Comparison of ENCODE assay signal across 1 cellular context in genomic region chr15:75367913-75368688, GRCh38.
A peak's percentile ranks its signal among the peaks of the same experiment; 100 is the strongest.
TF ChIP-seq lines count a peak whose summit lies in the region.

Gene MAN2C1, minus strand, starts transcription at chr15:75368607. Its CDS starts 24 bp downstream, at chr15:75368583.

TF ChIP-seq in K562, 482 proteins besides CTCF, POLR2A, EP300 and RAD21 (continued from another document and continues in another):
- TF ChIP-seq, protein P1, sequence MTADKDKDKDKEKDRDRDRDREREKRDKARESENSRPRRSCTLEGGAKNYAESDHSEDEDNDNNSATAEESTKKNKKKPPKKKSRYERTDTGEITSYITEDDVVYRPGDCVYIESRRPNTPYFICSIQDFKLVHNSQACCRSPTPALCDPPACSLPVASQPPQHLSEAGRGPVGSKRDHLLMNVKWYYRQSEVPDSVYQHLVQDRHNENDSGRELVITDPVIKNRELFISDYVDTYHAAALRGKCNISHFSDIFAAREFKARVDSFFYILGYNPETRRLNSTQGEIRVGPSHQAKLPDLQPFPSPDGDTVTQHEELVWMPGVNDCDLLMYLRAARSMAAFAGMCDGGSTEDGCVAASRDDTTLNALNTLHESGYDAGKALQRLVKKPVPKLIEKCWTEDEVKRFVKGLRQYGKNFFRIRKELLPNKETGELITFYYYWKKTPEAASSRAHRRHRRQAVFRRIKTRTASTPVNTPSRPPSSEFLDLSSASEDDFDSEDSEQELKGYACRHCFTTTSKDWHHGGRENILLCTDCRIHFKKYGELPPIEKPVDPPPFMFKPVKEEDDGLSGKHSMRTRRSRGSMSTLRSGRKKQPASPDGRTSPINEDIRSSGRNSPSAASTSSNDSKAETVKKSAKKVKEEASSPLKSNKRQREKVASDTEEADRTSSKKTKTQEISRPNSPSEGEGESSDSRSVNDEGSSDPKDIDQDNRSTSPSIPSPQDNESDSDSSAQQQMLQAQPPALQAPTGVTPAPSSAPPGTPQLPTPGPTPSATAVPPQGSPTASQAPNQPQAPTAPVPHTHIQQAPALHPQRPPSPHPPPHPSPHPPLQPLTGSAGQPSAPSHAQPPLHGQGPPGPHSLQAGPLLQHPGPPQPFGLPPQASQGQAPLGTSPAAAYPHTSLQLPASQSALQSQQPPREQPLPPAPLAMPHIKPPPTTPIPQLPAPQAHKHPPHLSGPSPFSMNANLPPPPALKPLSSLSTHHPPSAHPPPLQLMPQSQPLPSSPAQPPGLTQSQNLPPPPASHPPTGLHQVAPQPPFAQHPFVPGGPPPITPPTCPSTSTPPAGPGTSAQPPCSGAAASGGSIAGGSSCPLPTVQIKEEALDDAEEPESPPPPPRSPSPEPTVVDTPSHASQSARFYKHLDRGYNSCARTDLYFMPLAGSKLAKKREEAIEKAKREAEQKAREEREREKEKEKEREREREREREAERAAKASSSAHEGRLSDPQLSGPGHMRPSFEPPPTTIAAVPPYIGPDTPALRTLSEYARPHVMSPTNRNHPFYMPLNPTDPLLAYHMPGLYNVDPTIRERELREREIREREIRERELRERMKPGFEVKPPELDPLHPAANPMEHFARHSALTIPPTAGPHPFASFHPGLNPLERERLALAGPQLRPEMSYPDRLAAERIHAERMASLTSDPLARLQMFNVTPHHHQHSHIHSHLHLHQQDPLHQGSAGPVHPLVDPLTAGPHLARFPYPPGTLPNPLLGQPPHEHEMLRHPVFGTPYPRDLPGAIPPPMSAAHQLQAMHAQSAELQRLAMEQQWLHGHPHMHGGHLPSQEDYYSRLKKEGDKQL (CRISPR knock-in tag; IDR thresholded peaks at IDR 0.05; ENCODE audit: borderline replicate concordance), result peak; percentile 46; the same call in 1 of the 2 replicates
- TF ChIP-seq TEAD4 (IDR thresholded peaks at IDR 0.05; ENCODE audit: low read length) (peak; percentile 41; the same call in 1 of the 2 replicates), TEAD4 (CRISPR knock-in tag; IDR thresholded peaks at IDR 0.05; ENCODE audit: borderline replicate concordance) (no peak), ZNF644 (tag; IDR thresholded peaks at IDR 0.05; ENCODE audit: low read depth) (no peak), SP1 (CRISPR knock-in tag; IDR thresholded peaks at IDR 0.05) (peak; percentile 93), ZNF232 (CRISPR knock-in tag; IDR thresholded peaks at IDR 0.05) (no peak), ZNF197 (CRISPR knock-in tag; IDR thresholded peaks at IDR 0.05; ENCODE audit: low read depth) (no peak), ELK1 (CRISPR knock-in tag; IDR thresholded peaks at IDR 0.05) (no peak), CBX5 (IDR thresholded peaks at IDR 0.05; ENCODE audit: borderline replicate concordance, low read depth) (no peak), ETV5 (CRISPR knock-in tag; IDR thresholded peaks at IDR 0.05; ENCODE audit: low read depth) (peak; percentile 50), ZBTB1 (CRISPR knock-in tag; IDR thresholded peaks at IDR 0.05; ENCODE audit: borderline replicate concordance, low read depth) (peak; percentile 77; the same call in 1 of the 2 replicates), ATF7 (IDR thresholded peaks at IDR 0.05) (peak; percentile 70), NBN (IDR thresholded peaks at IDR 0.05; ENCODE audit: low read depth) (peak; percentile 77), STAT5B (CRISPR knock-in tag; IDR thresholded peaks at IDR 0.05) (no peak), ETS2 (tag; IDR thresholded peaks at IDR 0.05; ENCODE audit: borderline replicate concordance, poor library complexity, severe bottlenecking) (no peak), L3MBTL2 (IDR thresholded peaks at IDR 0.05) (no peak; the same call in 1 of the 2 replicates), RBM17 (IDR thresholded peaks at IDR 0.05; ENCODE audit: borderline replicate concordance, low read depth, low read length) (no peak), BHLHE40 (IDR thresholded peaks at IDR 0.05; ENCODE audit: low read length) (0 out of 2 replicates have a peak, but pooled peaks have one; percentile 18), BCLAF1 (IDR thresholded peaks at IDR 0.05; ENCODE audit: borderline replicate concordance in 1 of 2, control insufficient read depth in 1 of 2, low read depth in 2 of 2, low read length in 1 of 2) (peak in 1 of 2 experiments; percentile 97; a peak in 2 of 4 replicates), C11orf30 (IDR thresholded peaks at IDR 0.05; ENCODE audit: low read depth) (peak; percentile 95), MAFG (tag; conservative IDR thresholded peaks at IDR 0.05) (no peak), GABPB2 (CRISPR knock-in tag; conservative IDR thresholded peaks at IDR 0.05) (no peak), ZNF592 (IDR thresholded peaks at IDR 0.05) (no peak), SNIP1 (IDR thresholded peaks at IDR 0.05; ENCODE audit: low read depth) (no peak)
- TF ChIP-seq, protein P2, sequence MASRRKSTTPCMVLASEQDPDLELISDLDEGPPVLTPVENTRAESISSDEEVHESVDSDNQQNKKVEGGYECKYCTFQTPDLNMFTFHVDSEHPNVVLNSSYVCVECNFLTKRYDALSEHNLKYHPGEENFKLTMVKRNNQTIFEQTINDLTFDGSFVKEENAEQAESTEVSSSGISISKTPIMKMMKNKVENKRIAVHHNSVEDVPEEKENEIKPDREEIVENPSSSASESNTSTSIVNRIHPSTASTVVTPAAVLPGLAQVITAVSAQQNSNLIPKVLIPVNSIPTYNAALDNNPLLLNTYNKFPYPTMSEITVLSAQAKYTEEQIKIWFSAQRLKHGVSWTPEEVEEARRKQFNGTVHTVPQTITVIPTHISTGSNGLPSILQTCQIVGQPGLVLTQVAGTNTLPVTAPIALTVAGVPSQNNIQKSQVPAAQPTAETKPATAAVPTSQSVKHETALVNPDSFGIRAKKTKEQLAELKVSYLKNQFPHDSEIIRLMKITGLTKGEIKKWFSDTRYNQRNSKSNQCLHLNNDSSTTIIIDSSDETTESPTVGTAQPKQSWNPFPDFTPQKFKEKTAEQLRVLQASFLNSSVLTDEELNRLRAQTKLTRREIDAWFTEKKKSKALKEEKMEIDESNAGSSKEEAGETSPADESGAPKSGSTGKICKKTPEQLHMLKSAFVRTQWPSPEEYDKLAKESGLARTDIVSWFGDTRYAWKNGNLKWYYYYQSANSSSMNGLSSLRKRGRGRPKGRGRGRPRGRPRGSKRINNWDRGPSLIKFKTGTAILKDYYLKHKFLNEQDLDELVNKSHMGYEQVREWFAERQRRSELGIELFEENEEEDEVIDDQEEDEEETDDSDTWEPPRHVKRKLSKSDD (conservative IDR thresholded peaks at IDR 0.05; ENCODE audit: low read length), result no peak
- TF ChIP-seq, protein P3, sequence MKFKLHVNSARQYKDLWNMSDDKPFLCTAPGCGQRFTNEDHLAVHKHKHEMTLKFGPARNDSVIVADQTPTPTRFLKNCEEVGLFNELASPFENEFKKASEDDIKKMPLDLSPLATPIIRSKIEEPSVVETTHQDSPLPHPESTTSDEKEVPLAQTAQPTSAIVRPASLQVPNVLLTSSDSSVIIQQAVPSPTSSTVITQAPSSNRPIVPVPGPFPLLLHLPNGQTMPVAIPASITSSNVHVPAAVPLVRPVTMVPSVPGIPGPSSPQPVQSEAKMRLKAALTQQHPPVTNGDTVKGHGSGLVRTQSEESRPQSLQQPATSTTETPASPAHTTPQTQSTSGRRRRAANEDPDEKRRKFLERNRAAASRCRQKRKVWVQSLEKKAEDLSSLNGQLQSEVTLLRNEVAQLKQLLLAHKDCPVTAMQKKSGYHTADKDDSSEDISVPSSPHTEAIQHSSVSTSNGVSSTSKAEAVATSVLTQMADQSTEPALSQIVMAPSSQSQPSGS (CRISPR knock-in tag; IDR thresholded peaks at IDR 0.05), result no peak
- TF ChIP-seq, protein P4, sequence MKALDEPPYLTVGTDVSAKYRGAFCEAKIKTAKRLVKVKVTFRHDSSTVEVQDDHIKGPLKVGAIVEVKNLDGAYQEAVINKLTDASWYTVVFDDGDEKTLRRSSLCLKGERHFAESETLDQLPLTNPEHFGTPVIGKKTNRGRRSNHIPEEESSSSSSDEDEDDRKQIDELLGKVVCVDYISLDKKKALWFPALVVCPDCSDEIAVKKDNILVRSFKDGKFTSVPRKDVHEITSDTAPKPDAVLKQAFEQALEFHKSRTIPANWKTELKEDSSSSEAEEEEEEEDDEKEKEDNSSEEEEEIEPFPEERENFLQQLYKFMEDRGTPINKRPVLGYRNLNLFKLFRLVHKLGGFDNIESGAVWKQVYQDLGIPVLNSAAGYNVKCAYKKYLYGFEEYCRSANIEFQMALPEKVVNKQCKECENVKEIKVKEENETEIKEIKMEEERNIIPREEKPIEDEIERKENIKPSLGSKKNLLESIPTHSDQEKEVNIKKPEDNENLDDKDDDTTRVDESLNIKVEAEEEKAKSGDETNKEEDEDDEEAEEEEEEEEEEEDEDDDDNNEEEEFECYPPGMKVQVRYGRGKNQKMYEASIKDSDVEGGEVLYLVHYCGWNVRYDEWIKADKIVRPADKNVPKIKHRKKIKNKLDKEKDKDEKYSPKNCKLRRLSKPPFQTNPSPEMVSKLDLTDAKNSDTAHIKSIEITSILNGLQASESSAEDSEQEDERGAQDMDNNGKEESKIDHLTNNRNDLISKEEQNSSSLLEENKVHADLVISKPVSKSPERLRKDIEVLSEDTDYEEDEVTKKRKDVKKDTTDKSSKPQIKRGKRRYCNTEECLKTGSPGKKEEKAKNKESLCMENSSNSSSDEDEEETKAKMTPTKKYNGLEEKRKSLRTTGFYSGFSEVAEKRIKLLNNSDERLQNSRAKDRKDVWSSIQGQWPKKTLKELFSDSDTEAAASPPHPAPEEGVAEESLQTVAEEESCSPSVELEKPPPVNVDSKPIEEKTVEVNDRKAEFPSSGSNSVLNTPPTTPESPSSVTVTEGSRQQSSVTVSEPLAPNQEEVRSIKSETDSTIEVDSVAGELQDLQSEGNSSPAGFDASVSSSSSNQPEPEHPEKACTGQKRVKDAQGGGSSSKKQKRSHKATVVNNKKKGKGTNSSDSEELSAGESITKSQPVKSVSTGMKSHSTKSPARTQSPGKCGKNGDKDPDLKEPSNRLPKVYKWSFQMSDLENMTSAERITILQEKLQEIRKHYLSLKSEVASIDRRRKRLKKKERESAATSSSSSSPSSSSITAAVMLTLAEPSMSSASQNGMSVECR (CRISPR knock-in tag; IDR thresholded peaks at IDR 0.05), result peak; percentile 66
- TF ChIP-seq, protein P5, sequence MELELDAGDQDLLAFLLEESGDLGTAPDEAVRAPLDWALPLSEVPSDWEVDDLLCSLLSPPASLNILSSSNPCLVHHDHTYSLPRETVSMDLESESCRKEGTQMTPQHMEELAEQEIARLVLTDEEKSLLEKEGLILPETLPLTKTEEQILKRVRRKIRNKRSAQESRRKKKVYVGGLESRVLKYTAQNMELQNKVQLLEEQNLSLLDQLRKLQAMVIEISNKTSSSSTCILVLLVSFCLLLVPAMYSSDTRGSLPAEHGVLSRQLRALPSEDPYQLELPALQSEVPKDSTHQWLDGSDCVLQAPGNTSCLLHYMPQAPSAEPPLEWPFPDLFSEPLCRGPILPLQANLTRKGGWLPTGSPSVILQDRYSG (tag; conservative IDR thresholded peaks at IDR 0.05; ENCODE audit: low read depth), result no peak
